ENCODE assay signal across 8 cellular contexts in the genomic region with DNA sequence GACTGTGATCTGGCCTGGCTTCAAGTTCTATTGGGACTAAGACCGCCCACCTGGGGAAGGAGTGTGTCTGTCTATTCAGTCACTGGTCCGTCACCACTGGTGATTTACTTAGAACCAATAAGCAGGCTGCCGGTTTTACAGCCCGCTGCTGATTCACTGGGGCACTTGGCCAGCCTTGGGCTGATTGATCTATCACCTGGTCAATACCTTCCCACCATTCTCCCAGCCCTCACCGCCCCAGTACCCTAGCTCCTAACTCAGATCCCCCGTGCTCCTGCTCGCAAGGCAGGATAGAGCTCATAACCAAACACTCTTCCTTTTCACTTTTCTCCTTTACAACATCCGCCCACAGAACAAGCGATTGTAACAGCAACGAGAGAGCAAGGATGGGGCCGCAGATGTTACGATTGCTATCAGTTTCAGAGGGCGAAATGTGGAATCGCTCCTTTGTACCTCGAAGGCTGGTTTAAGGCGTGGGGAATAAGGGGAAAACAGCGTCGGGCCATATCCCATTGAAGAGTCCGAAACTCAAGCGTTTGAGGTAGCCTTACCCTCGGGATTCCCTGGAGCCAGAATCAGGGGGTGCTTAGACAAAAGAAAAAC. TPM values are rescaled to one million over a fixed set of nuclear protein-coding genes. Genes with fewer than 3 reads are reported as not detected.
A peak's percentile ranks its signal among the peaks of the same experiment; 100 is the strongest.
DNase-seq lines count a peak whose midpoint lies in the region; FAIRE-seq and TF ChIP-seq lines count a peak whose summit lies in the region.

No MANE protein-coding gene starts in this region.

- H4K5ac ChIP-seq in H9 (ENCODE audit: insufficient read length, low read depth, low read length), result no peak overlapping the region

- H2AFZ ChIP-seq in H9 (ENCODE audit: low read length) (no peak overlapping the region), osteoblast (ENCODE audit: low read length) (peak overlapping the region; percentile 95)

- no peak overlapping the region for H2BK120ac ChIP-seq in H9 (ENCODE audit: low read depth, low read length, poor library complexity, severe bottlenecking)

- peak overlapping the region; percentile 88 for H3K9ac ChIP-seq in H9 (ENCODE audit: extremely low read depth, insufficient read length, low read length)

- H3K9me3 ChIP-seq in H9 (ENCODE audit: control insufficient read depth, low read depth, low read length) (no peaks in the 10 kb centered on the region), osteoblast (ENCODE audit: low read depth, low read length) (no peaks in the 10 kb centered on the region), tibial artery (no peaks in the 10 kb centered on the region)

- H4K91ac ChIP-seq in H9 (ENCODE audit: insufficient read length, low read depth, low read length), result no peak overlapping the region

- no peak overlapping the region for H2BK15ac ChIP-seq in H9 (ENCODE audit: low read depth, low read length)

- no peaks in the 10 kb centered on the region for H3K9me3 Mint-ChIP-seq in H9
- no peaks in the 10 kb centered on the region for H3K9me3 Mint-ChIP-seq in activated naive CD4-positive, alpha-beta T cell treated with anti-CD3 and anti-CD28 coated beads, Interleukin-2, amount 10 ng/mL, durations not matched to agents 7 days and 5 days

- H3K27ac ChIP-seq in H9 (ENCODE audit: insufficient read length, low read depth, low read length) (peak overlapping the region; percentile 66), osteoblast (ENCODE audit: low read depth, low read length) (peak overlapping the region; percentile 76), tibial artery (peak overlapping the region; percentile 82 to 84)

- H3K36me3 Mint-ChIP-seq in H9 (ENCODE audit: insufficient read depth in 1 of 3, low read depth in 3 of 3), result peaks cover 32 to 33% (median 33%) of the 10 kb centered on the region in 3 experiments
- H3K36me3 Mint-ChIP-seq in activated naive CD4-positive, alpha-beta T cell treated with anti-CD3 and anti-CD28 coated beads, Interleukin-2, amount 10 ng/mL, durations not matched to agents 7 days and 5 days, result peaks cover 24% of the 10 kb centered on the region

- intact Hi-C loops in tibial artery (cut with DNase I; ENCODE audit: low total_unique reads), result no loop called here

- H4K20me1 ChIP-seq in H9 (ENCODE audit: control insufficient read depth, insufficient read depth, insufficient read length), result no peaks in the 10 kb centered on the region
- peaks cover 4% of the 10 kb centered on the region for H4K20me1 ChIP-seq in osteoblast (ENCODE audit: insufficient read depth, low read length)

- CTCF ChIA-PET in activated naive CD4-positive, alpha-beta T cell treated with anti-CD3 and anti-CD28 coated beads, Interleukin-2, amount 10 ng/mL, durations not matched to agents 7 days and 5 days (lab: Charles Lee), result interaction anchor here (1.3 to 1.8 kb wide), 3 partner anchors 9 to 95 kb away, joined by 4 to 9 read pairs (median 6); partner anchors contain the start of genes PIGH and VTI1B

- no peak overlapping the region for H4K8ac ChIP-seq in H9 (replicated peaks; ENCODE audit: insufficient read length, low read depth, low read length)

- no peaks in the 10 kb centered on the region for H3K27me3 ChIP-seq in H9 (ENCODE audit: insufficient read depth, low read length)
- no peaks in the 10 kb centered on the region for H3K27me3 ChIP-seq in osteoblast (ENCODE audit: insufficient read depth, low read length)
- no peaks in the 10 kb centered on the region for H3K27me3 ChIP-seq in tibial artery

- TF ChIP-seq CTCF in H9 (conservative IDR thresholded peaks at IDR 0.05) (no peak), osteoblast (IDR thresholded peaks at IDR 0.05; ENCODE audit: extremely low read depth, low read depth, low read length) (no peak), tibial artery (IDR thresholded peaks at IDR 0.05) (no peak)

- DNase-seq in H9, result peak; percentile 93
- peak; percentile 94 for DNase-seq in M059J (ENCODE audit: low read depth)
- DNase-seq in SHP77 treated with DMSO at 0.1 percent for 48 hours (lab: John Stamatoyannopoulos, UW), result peak; percentile 78
- DNase-seq in activated naive CD4-positive, alpha-beta T cell treated with anti-CD3 and anti-CD28 coated beads, Interleukin-2, amount 10 ng/mL, durations not matched to agents 7 days and 5 days, result peak; percentile 86
- peak; percentile 79 for DNase-seq in glomerular endothelial cell (ENCODE audit: extremely low read depth, low read depth, low spot score)
- DNase-seq in osteoblast (ENCODE audit: insufficient read length, low spot score, missing footprints), result peak; percentile 88
- peak; percentile 54 to 71 for DNase-seq in tibial artery

- peaks cover 25% of the 10 kb centered on the region for H3K36me3 ChIP-seq in osteoblast (ENCODE audit: insufficient read depth, low read length)
- H3K36me3 ChIP-seq in tibial artery, result peaks cover 4 to 27% (median 17%) of the 10 kb centered on the region in 3 donors

- H2BK20ac ChIP-seq in H9 (ENCODE audit: low read depth, low read length, poor library complexity, severe bottlenecking), result no peak overlapping the region

- no peaks in the 10 kb centered on the region for H3K23me2 ChIP-seq in H9 (ENCODE audit: insufficient read length, low read depth, low read length, poor library complexity, severe bottlenecking)

- H2BK12ac ChIP-seq in H9 (ENCODE audit: insufficient read length, low read depth, low read length), result no peak overlapping the region

- peak; percentile 95 for FAIRE-seq in G401.6 (lab: Jason Lieb, UNC)

- no peak overlapping the region for H3K4ac ChIP-seq in H9 (ENCODE audit: low read depth, low read length)

- H3K18ac ChIP-seq in H9 (ENCODE audit: insufficient read length, low read depth, low read length), result peak overlapping the region; percentile 73

- peaks cover 20% of the 10 kb centered on the region for H3K79me2 ChIP-seq in H9 (ENCODE audit: insufficient read depth, low read length)
- peaks cover 48% of the 10 kb centered on the region for H3K79me2 ChIP-seq in osteoblast (ENCODE audit: insufficient read depth, low read length)

- H3K4me1 ChIP-seq in H9 (ENCODE audit: insufficient read depth, low read length) (peaks cover 4% of the 10 kb centered on the region; the same call in 1 of the 2 replicates), osteoblast (ENCODE audit: insufficient read depth, low read length) (peaks cover 16% of the 10 kb centered on the region), tibial artery (peaks cover 0 to 18% (median 9%) of the 10 kb centered on the region in 4 donors)

- H3K4me3 Mint-ChIP-seq in H9, result peak overlapping the region; percentile 87 to 98
- peak overlapping the region; percentile 77 for H3K4me3 Mint-ChIP-seq in activated naive CD4-positive, alpha-beta T cell treated with anti-CD3 and anti-CD28 coated beads, Interleukin-2, amount 10 ng/mL, durations not matched to agents 7 days and 5 days

- H3K27ac Mint-ChIP-seq in H9, result peak overlapping the region; percentile 97
- peak overlapping the region; percentile 91 for H3K27ac Mint-ChIP-seq in activated naive CD4-positive, alpha-beta T cell treated with anti-CD3 and anti-CD28 coated beads, Interleukin-2, amount 10 ng/mL, durations not matched to agents 7 days and 5 days

- H3K79me1 ChIP-seq in H9 (ENCODE audit: insufficient read depth, low read depth, low read length, poor library complexity, severe bottlenecking), result peaks cover 16% of the 10 kb centered on the region

- peaks cover 15 to 21% of the 10 kb centered on the region in 2 experiments for H3K4me1 Mint-ChIP-seq in H9
- peaks cover 28% of the 10 kb centered on the region for H3K4me1 Mint-ChIP-seq in activated naive CD4-positive, alpha-beta T cell treated with anti-CD3 and anti-CD28 coated beads, Interleukin-2, amount 10 ng/mL, durations not matched to agents 7 days and 5 days

- no CpG with 5 or more reads among the region's 21 CpGs for WGBS in H9 (ENCODE audit: extremely low coverage, insufficient read length, low lambda C conversion rate)

- H2BK5ac ChIP-seq in H9 (ENCODE audit: insufficient read length, low read length), result peak overlapping the region; percentile 16

- H3T11ph ChIP-seq in H9 (ENCODE audit: low read length), result no peak overlapping the region

- H3K23ac ChIP-seq in H9 (ENCODE audit: insufficient read length, low read depth, low read length), result no peak overlapping the region

- H3K4me2 ChIP-seq in H9 (ENCODE audit: insufficient read depth, insufficient read length, low read length) (peak overlapping the region; percentile 85), osteoblast (ENCODE audit: insufficient read depth, low read length) (peak overlapping the region; percentile 95)

- H2AK5ac ChIP-seq in H9 (ENCODE audit: insufficient read length, low read length), result no peak overlapping the region

- H3K56ac ChIP-seq in H9 (ENCODE audit: insufficient read length, low read depth, low read length), result no peak overlapping the region

- peak overlapping the region; percentile 92 for H3K4me3 ChIP-seq in osteoblast (ENCODE audit: insufficient read depth, low read length)
- H3K4me3 ChIP-seq in tibial artery, result peak overlapping the region; percentile 74 to 94

- peak overlapping the region; percentile 60 for H3K14ac ChIP-seq in H9 (ENCODE audit: insufficient read depth, low read length)

- H3K27me3 Mint-ChIP-seq in H9 (ENCODE audit: low read depth), result peaks cover 10% of the 10 kb centered on the region
- no peaks in the 10 kb centered on the region for H3K27me3 Mint-ChIP-seq in activated naive CD4-positive, alpha-beta T cell treated with anti-CD3 and anti-CD28 coated beads, Interleukin-2, amount 10 ng/mL, durations not matched to agents 7 days and 5 days

RNA-seq across cellular contexts. Expression of gene RDH11, which starts 0.7 kb away (rescaled TPM):
- total RNA-seq in H9 (2021) (83.2 and 83.4 TPM in 2 replicates), glomerular endothelial cell (65.3 and 74.7 TPM in 2 replicates), osteoblast (138 and 143 TPM in 2 replicates)
- total RNA-seq in M059J (2014; rRNA removed; shearing (Covaris generic)), result 127 and 140 TPM in 2 replicates

RNA-seq across cellular contexts. Expression of gene RDH12, which starts 6.8 kb away (rescaled TPM):
- total RNA-seq in H9 (2021), result 0.70 and 0.74 TPM in 2 replicates
- total RNA-seq in M059J (2014; rRNA removed; shearing (Covaris generic)), result 0.05 and 0.20 TPM in 2 replicates
- total RNA-seq in glomerular endothelial cell, result not detected in 2 replicates
- 0.29 TPM in 1 of 2 replicates, not detected in the other for total RNA-seq in osteoblast

RNA-seq across cellular contexts. Expression of gene VTI1B, which starts 20.5 kb away (rescaled TPM):
- total RNA-seq in H9 (2021), result 118 and 121 TPM in 2 replicates
- total RNA-seq in M059J (2014; rRNA removed; shearing (Covaris generic)), result 54.6 and 54.9 TPM in 2 replicates
- 49.4 and 50.7 TPM in 2 replicates for total RNA-seq in glomerular endothelial cell
- total RNA-seq in osteoblast, result 64.1 and 66.6 TPM in 2 replicates

Comparison
In these comparisons a context has a peak if more than half of its experiments do, and no peak if none do; other contexts are left out.
1. Peak in every context shown above with its lines: DNase-seq, H3K4me3 ChIP-seq and H3K27ac ChIP-seq.